ENCODE assay signal across 1 cellular context in the genomic region with DNA sequence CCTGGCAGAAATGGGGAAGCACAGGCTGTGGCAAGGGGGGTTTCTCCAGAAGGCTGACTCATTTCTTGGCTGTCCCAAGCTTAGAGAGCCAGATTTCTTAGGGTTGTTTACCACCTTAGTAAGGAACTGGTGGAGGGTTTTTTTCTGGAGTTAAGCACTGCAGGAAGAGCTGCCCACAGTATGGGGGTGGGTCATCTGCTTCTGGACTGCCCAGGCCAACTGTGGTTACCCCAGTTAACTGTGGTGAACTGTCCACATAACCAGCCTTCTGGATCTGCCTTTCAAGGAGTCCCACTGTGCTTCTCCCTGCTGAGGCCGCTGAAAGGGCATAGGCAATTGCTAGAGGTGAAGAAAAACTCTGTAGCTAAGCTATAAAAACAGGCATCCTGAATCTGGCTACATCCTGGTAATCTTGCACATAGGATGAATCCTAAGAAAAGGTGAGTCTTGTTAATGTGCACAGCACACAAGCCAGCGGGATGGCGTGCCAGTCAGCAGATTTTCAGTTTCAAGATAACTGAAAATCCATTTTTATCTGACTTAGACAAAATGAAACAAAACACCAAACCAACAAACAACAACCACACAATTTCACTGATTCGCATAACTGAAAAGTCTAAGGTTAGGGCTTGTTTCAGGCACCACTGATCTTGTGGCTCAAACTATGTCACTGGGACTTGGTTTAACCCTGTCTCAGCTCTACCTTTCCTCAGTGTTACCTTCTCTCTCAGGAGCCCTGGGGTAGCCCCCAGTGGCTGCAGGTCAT.
TF ChIP-seq lines count a peak whose summit lies in the region.

No MANE protein-coding gene starts in this region.

TF ChIP-seq in SK-N-SH treated with all-trans-retinoic acid at 6 μM for 48 hours, 23 proteins besides CTCF, POLR2A, EP300 and RAD21 (continued from another document):
- TF ChIP-seq, protein P1, sequence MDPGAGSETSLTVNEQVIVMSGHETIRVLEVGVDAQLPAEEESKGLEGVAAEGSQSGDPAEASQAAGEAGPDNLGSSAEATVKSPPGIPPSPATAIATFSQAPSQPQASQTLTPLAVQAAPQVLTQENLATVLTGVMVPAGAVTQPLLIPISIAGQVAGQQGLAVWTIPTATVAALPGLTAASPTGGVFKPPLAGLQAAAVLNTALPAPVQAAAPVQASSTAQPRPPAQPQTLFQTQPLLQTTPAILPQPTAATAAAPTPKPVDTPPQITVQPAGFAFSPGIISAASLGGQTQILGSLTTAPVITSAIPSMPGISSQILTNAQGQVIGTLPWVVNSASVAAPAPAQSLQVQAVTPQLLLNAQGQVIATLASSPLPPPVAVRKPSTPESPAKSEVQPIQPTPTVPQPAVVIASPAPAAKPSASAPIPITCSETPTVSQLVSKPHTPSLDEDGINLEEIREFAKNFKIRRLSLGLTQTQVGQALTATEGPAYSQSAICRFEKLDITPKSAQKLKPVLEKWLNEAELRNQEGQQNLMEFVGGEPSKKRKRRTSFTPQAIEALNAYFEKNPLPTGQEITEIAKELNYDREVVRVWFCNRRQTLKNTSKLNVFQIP (CRISPR knock-in tag; IDR thresholded peaks at IDR 0.05; ENCODE audit: borderline replicate concordance, low read depth), result no peak
